Comparison of ENCODE assay signal across 7 cellular contexts in the genomic region with DNA sequence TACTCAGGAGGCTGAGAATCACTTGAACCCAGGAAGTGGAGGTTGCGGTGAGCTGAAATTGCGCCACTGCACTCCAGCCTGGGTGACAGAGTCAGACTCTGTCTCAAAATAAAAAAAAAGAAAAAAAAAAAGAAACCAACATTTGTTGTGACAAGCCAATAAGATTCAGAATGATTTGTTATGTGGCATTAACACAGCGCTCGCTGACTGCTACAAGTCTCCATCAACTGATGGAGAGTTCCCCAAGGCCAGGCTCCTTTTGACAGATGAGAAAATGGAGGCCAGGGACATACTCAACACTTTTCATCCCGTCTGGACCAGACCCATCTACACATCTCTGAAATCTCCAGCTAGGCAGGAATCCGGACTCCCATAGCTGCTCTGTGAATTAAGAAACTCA.
"Had no signal": no experiment of that assay in that cellular context is flagged by ENCODE, and none has a peak within 500 bp of the region (broad histone marks: within the 10 kb centered on the region; RNA-seq: fewer than 3 reads in every experiment).

No MANE protein-coding gene starts in this region.

- FAIRE-seq: HTR-8/SVneo had no signal

- H3K9ac ChIP-seq: KMS-11 had no signal

- H3K4me1 Mint-ChIP-seq: IgD-negative memory B cell had no signal

- H3K36me3 Mint-ChIP-seq: IgD-negative memory B cell had no signal

- H3K27ac ChIP-seq: HL-60, KMS-11 had no signal

- H3K4me2 ChIP-seq: KMS-11 had no signal

- H3K27ac Mint-ChIP-seq: IgD-negative memory B cell had no signal

- DNase-seq: IMR-90, KBM-7, KG1 had no signal
